ENCODE assay signal across 25 cellular contexts in genomic region chr12:104248444-104248843, GRCh38.
"Had no signal": no experiment of that assay in that cellular context is flagged by ENCODE, and none has a peak within 500 bp of the region (broad histone marks: within the 10 kb centered on the region; RNA-seq: fewer than 3 reads in every experiment).

No MANE protein-coding gene starts in this region.

- H2AFZ ChIP-seq: parathyroid adenoma had no signal

- H3K9me3 Mint-ChIP-seq: nephron; stimulated activated naive B cell treated with anti-CD40 and anti-IgM and Interleukin-4, amounts not matched to agents 10 μg/mL and 1 μg/mL and 100 μg/mL, for 72 hours; stimulated activated naive CD8-positive, alpha-beta T cell treated with anti-CD3 and anti-CD28 coated beads, Interleukin-15, amount 100 ng/mL, for 72 hours had no signal

- H3K4me3 Mint-ChIP-seq: naive B cell; nephron; stimulated activated naive B cell treated with anti-CD40 and anti-IgM and Interleukin-4, amounts not matched to agents 10 μg/mL and 1 μg/mL and 100 μg/mL, for 72 hours; stimulated activated naive CD8-positive, alpha-beta T cell treated with anti-CD3 and anti-CD28 coated beads, Interleukin-15, amount 100 ng/mL, for 72 hours had no signal

- H3K27me3 ChIP-seq: dorsolateral prefrontal cortex, esophagus squamous epithelium, right lobe of liver, testis, tibial nerve had no signal

- H3K27me3 Mint-ChIP-seq: stimulated activated naive CD8-positive, alpha-beta T cell treated with anti-CD3 and anti-CD28 coated beads, Interleukin-15, amount 100 ng/mL, for 72 hours had no signal

- DNase-seq: central memory CD4-positive, alpha-beta T cell; dorsolateral prefrontal cortex; effector CD8-positive, alpha-beta T cell; esophagus squamous epithelium; foreskin fibroblast; head of caudate nucleus; hippocampal formation; left colon; left ventricle myocardium superior; mesenchymal stem cell; naive B cell; occipital lobe; psoas muscle; retina; right lobe of liver; stimulated activated CD4-positive, alpha-beta T cell treated with anti-CD3 and anti-CD28 coated beads, Interleukin-4, amount 100 ng/mL, for 1 hour; stimulated activated naive B cell treated with anti-CD40 and anti-IgM and Interleukin-4, amounts not matched to agents 10 μg/mL and 1 μg/mL and 100 μg/mL, for 72 hours; stimulated activated naive CD8-positive, alpha-beta T cell treated with anti-CD3 and anti-CD28 coated beads, Interleukin-15, amount 100 ng/mL, for 72 hours; testis had no signal

- H3K4me1 Mint-ChIP-seq: naive B cell; nephron; stimulated activated naive CD8-positive, alpha-beta T cell treated with anti-CD3 and anti-CD28 coated beads, Interleukin-15, amount 100 ng/mL, for 72 hours had no signal

- H3K79me2 ChIP-seq: parathyroid adenoma had no signal

- H3K4me1 ChIP-seq: esophagus squamous epithelium, parathyroid adenoma, right lobe of liver, testis, tibial nerve had no signal

- H3K27ac Mint-ChIP-seq: nephron; stimulated activated naive B cell treated with anti-CD40 and anti-IgM and Interleukin-4, amounts not matched to agents 10 μg/mL and 1 μg/mL and 100 μg/mL, for 72 hours; stimulated activated naive CD8-positive, alpha-beta T cell treated with anti-CD3 and anti-CD28 coated beads, Interleukin-15, amount 100 ng/mL, for 72 hours had no signal

- H3K36me3 Mint-ChIP-seq: naive B cell; stimulated activated naive B cell treated with anti-CD40 and anti-IgM and Interleukin-4, amounts not matched to agents 10 μg/mL and 1 μg/mL and 100 μg/mL, for 72 hours had no signal

- ATAC-seq: left colon; left ventricle myocardium superior; psoas muscle; right lobe of liver; stimulated activated naive B cell treated with anti-CD40 and anti-IgM and Interleukin-4, amounts not matched to agents 10 μg/mL and 1 μg/mL and 100 μg/mL, for 72 hours; stimulated activated naive CD8-positive, alpha-beta T cell treated with anti-CD3 and anti-CD28 coated beads, Interleukin-15, amount 100 ng/mL, for 72 hours had no signal

- H3K27ac ChIP-seq: coronary artery, dorsolateral prefrontal cortex, epithelial cell of prostate, esophagus squamous epithelium, parathyroid adenoma, psoas muscle, right lobe of liver, testis, tibial nerve had no signal

- H3K9ac ChIP-seq: parathyroid adenoma had no signal

- H3K36me3 ChIP-seq: esophagus squamous epithelium, right lobe of liver, tibial nerve had no signal

- H3K9me3 ChIP-seq: esophagus squamous epithelium, psoas muscle, right lobe of liver, testis, tibial nerve had no signal

- H3K4me3 ChIP-seq: coronary artery, dorsolateral prefrontal cortex, esophagus squamous epithelium, lung, psoas muscle, right lobe of liver, testis, tibial nerve had no signal
